ENCODE assay signal across 20 cellular contexts in the genomic region with DNA sequence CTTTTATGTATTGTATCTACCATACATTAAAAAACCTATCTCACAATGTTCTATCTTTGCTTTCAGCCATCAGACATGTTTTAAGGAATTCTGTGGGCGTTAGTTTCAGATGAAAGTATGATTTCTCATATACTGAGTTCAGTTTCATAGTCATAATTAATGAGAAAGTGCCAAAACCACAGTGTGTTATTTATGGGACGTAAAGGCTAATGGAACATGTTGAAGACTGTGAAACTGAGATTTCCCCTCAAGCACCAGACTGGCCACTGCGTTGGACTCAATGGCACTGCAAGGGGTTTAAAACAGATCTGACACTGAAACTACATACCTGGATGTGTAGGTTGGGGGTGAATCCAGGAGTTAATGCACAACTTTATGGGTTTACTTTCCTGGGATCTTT. TPM values are rescaled to one million over a fixed set of nuclear protein-coding genes. Genes with fewer than 3 reads are reported as not detected.
DNase-seq lines count a peak whose midpoint lies in the region; ATAC-seq and TF ChIP-seq lines count a peak whose summit lies in the region.
"Had no signal": no experiment of that assay in that cellular context is flagged by ENCODE, and none has a peak within 500 bp of the region (broad histone marks: within the 10 kb centered on the region; RNA-seq: fewer than 3 reads in every experiment).

No MANE protein-coding gene starts in this region.

- no peak overlapping the region for H3K27ac ChIP-seq in upper lobe of left lung
- H3K27ac ChIP-seq: 22Rv1, tibial nerve had no signal

- intact Hi-C loops in activated CD4-positive, alpha-beta T cell treated with anti-CD3 and anti-CD28 coated beads for 36 hours (cut with DNase I, micrococcal nuclease) = no loop called here
- intact Hi-C loops in cardiac septum (cut with DNase I) = no loop called here

- peak; percentile 51 for ATAC-seq in activated CD4-positive, alpha-beta T cell treated with anti-CD3 and anti-CD28 coated beads for 36 hours
- ATAC-seq in GM19395 (IDR thresholded peaks at IDR 0.05; ENCODE audit: unreplicated experiment) (peak; percentile 59), HG02938 (IDR thresholded peaks at IDR 0.05; ENCODE audit: unreplicated experiment) (peak; percentile 69), upper lobe of left lung (ENCODE audit: low FRiP score in 2 of 2) (no peak)

- no peak for TF ChIP-seq EP300 in upper lobe of left lung (IDR thresholded peaks at IDR 0.05)

- H3K4me3 ChIP-seq in epithelial cell of esophagus (ENCODE audit: low read length) (no peak overlapping the region), upper lobe of left lung (no peak overlapping the region)
- H3K4me3 ChIP-seq: tibial nerve had no signal

- no peaks in the 10 kb centered on the region for H3K27me3 ChIP-seq in upper lobe of left lung
- H3K27me3 ChIP-seq: tibial nerve had no signal

- no peaks in the 10 kb centered on the region for H3K9me3 ChIP-seq in upper lobe of left lung
- H3K9me3 ChIP-seq: tibial nerve had no signal

- no peak for TF ChIP-seq POLR2A in upper lobe of left lung (IDR thresholded peaks at IDR 0.05)

- peaks cover 4% of the 10 kb centered on the region for H3K27me3 Mint-ChIP-seq in activated CD4-positive, alpha-beta T cell treated with anti-CD3 and anti-CD28 coated beads for 36 hours
- H3K27me3 Mint-ChIP-seq: naive B cell had no signal

- H3K9me3 Mint-ChIP-seq in activated CD4-positive, alpha-beta T cell treated with anti-CD3 and anti-CD28 coated beads for 36 hours (ENCODE audit: low read depth) = no peaks in the 10 kb centered on the region

- no peaks in the 10 kb centered on the region for H3K36me3 ChIP-seq in upper lobe of left lung
- H3K36me3 ChIP-seq: tibial nerve had no signal

- no peak for TF ChIP-seq CTCF in epithelial cell of esophagus (IDR thresholded peaks at IDR 0.05; ENCODE audit: insufficient read depth, low read depth, low read length, missing control alignments)
- no peak for TF ChIP-seq CTCF in upper lobe of left lung (IDR thresholded peaks at IDR 0.05)

- H3K36me3 Mint-ChIP-seq in activated CD4-positive, alpha-beta T cell treated with anti-CD3 and anti-CD28 coated beads for 36 hours (ENCODE audit: low read depth) = no peaks in the 10 kb centered on the region
- H3K36me3 Mint-ChIP-seq: naive B cell had no signal

- no peak overlapping the region for H3K4me3 Mint-ChIP-seq in activated CD4-positive, alpha-beta T cell treated with anti-CD3 and anti-CD28 coated beads for 36 hours
- H3K4me3 Mint-ChIP-seq: endodermal cell, naive B cell had no signal

- DNase-seq in activated CD4-positive, alpha-beta T cell treated with anti-CD3 and anti-CD28 coated beads for 36 hours = no peak
- no peak for DNase-seq in activated CD4-positive, alpha-beta T cell treated with anti-CD3 and anti-CD28 coated beads for 48 hours
- DNase-seq in epithelial cell of esophagus (ENCODE audit: low read depth) = peak; percentile 2
- no peak for DNase-seq in cardiac septum (ENCODE audit: low spot score)
- no peak for DNase-seq in upper lobe of left lung
- DNase-seq in stimulated activated CD4-positive, alpha-beta T cell treated with anti-CD3 and anti-CD28 coated beads, Interleukin-4, amount 100 ng/mL, for 24 hours = no peak
- DNase-seq: activated CD4-positive, alpha-beta T cell treated with anti-CD3 and anti-CD28 coated beads, Interleukin-2, amount 50 U/mL, for 1 hour; activated gamma-delta T cell; C1 segment of cervical spinal cord; DND-41; endodermal cell; foreskin fibroblast; naive B cell; NCI-H1105; NCI-H446; T1000 had no signal

- H3K4me1 Mint-ChIP-seq in activated CD4-positive, alpha-beta T cell treated with anti-CD3 and anti-CD28 coated beads for 36 hours = peaks cover 20% of the 10 kb centered on the region
- H3K4me1 Mint-ChIP-seq: naive B cell had no signal

- POLR2A ChIA-PET in activated CD4-positive, alpha-beta T cell treated with anti-CD3 and anti-CD28 coated beads for 36 hours (lab: Charles Lee) = interaction anchor here (0.7 kb wide), 1 partner anchor 79 kb away, joined by 3 read pairs; no protein-coding TSS in a partner anchor

- WGBS in upper lobe of left lung, 2 donors = 69 to 75% methylated on average over 3 of the region's 3 CpGs

- H3K27ac Mint-ChIP-seq in activated CD4-positive, alpha-beta T cell treated with anti-CD3 and anti-CD28 coated beads for 36 hours = no peak overlapping the region
- H3K27ac Mint-ChIP-seq: endodermal cell, naive B cell had no signal

- CTCF ChIA-PET in activated CD4-positive, alpha-beta T cell treated with anti-CD3 and anti-CD28 coated beads for 36 hours (lab: Charles Lee) = interaction anchor here (2.3 kb wide), 1 partner anchor 66 kb away, joined by 8 read pairs; no protein-coding TSS in a partner anchor

- H3K4me1 ChIP-seq in upper lobe of left lung = no peaks in the 10 kb centered on the region

RNA-seq across cellular contexts. Expression of gene F8, which starts 32.0 kb away (rescaled TPM):
- total RNA-seq in activated CD4-positive, alpha-beta T cell treated with anti-CD3 and anti-CD28 coated beads for 36 hours = 1 to 10 TPM; 5.4 to 6.3 TPM
- 43.4 TPM for total RNA-seq in cardiac septum
- 10 to 100 TPM in 5 of 6 donors, 1 to 10 TPM in 1; 4.3 to 47.1 (median 21.7) TPM for total RNA-seq in upper lobe of left lung

RNA-seq across cellular contexts. Expression of gene FUNDC2, which starts 36.1 kb away (rescaled TPM):
- 10 to 100 TPM; 83.7 to 86.9 TPM for total RNA-seq in activated CD4-positive, alpha-beta T cell treated with anti-CD3 and anti-CD28 coated beads for 36 hours
- total RNA-seq in cardiac septum = 207 TPM
- total RNA-seq in upper lobe of left lung = 10 to 100 TPM; 18.3 to 93.9 (median 50.2) TPM

Comparison
In these comparisons a context has a peak if more than half of its experiments do, and no peak if none do; other contexts are left out.
1. ATAC-seq: peak in activated CD4-positive, alpha-beta T cell treated with anti-CD3 and anti-CD28 coated beads for 36 hours (single experiment), GM19395 (single experiment) and HG02938 (single experiment); none in upper lobe of left lung (0 of 2).